20 cellular contexts compared by ENCODE assay signal in genomic region chr3:188365184-188365583, GRCh38.
DNase-seq lines count a peak whose midpoint lies in the region; ATAC-seq, FAIRE-seq and TF ChIP-seq lines count a peak whose summit lies in the region.
"Had no signal": no experiment of that assay in that cellular context is flagged by ENCODE, and none has a peak within 500 bp of the region (broad histone marks: within the 10 kb centered on the region; RNA-seq: fewer than 3 reads in every experiment).

No MANE protein-coding gene starts in this region.

- H3K9ac ChIP-seq in muscle layer of colon (ENCODE audit: low read length) = no peak overlapping the region

- peaks cover 44% of the 10 kb centered on the region for H3K4me1 Mint-ChIP-seq in central memory CD8-positive, alpha-beta T cell

- peak overlapping the region; percentile 44 for H3K27ac Mint-ChIP-seq in central memory CD8-positive, alpha-beta T cell (ENCODE audit: low read depth)
- H3K27ac Mint-ChIP-seq: B cell had no signal

- H3K27ac ChIP-seq in muscle layer of colon (ENCODE audit: low read depth, low read length) (peak overlapping the region; percentile 1), sigmoid colon (peak overlapping the region; percentile 24 to 73 (median 66))
- H3K27ac ChIP-seq: Peyer's patch, SK-N-MC had no signal

- H3K27me3 ChIP-seq in muscle layer of colon (ENCODE audit: control insufficient read depth in 1 of 2, insufficient read depth in 2 of 2, low read length in 2 of 2) (no peaks in the 10 kb centered on the region), sigmoid colon (no peaks in the 10 kb centered on the region)
- H3K27me3 ChIP-seq: MG63, Peyer's patch had no signal

- no peak for ATAC-seq in central memory CD8-positive, alpha-beta T cell (replicated peaks; ENCODE audit: extremely low read depth, poor library complexity, severe bottlenecking)
- ATAC-seq in GM19035 (IDR thresholded peaks at IDR 0.05; ENCODE audit: unreplicated experiment) (no peak), HG02759 (IDR thresholded peaks at IDR 0.05; ENCODE audit: unreplicated experiment) (no peak)
- ATAC-seq: Right ventricle myocardium inferior had no signal

- H3K4me3 ChIP-seq in muscle layer of colon (ENCODE audit: low read depth in 1 of 2, low read length in 2 of 2) = no peak overlapping the region
- no peak overlapping the region for H3K4me3 ChIP-seq in sigmoid colon
- H3K4me3 ChIP-seq: MG63, Peyer's patch, SK-N-MC had no signal

- no peak for TF ChIP-seq EP300 in sigmoid colon (IDR thresholded peaks at IDR 0.05)

- peaks cover 5% of the 10 kb centered on the region for H3K36me3 Mint-ChIP-seq in central memory CD8-positive, alpha-beta T cell (ENCODE audit: insufficient read depth)

- 93 to 97% methylated on average over 5 of the region's 5 CpGs for WGBS in sigmoid colon, 2 donors

- no peak for DNase-seq in H54 (ENCODE audit: insufficient read length, low spot score)
- DNase-seq in central memory CD8-positive, alpha-beta T cell (ENCODE audit: low spot score in 2 of 2) = no peak
- DNase-seq in sigmoid colon = no peak
- no peak for DNase-seq in GM19238 (ENCODE audit: insufficient read length, low spot score)
- no peak for DNase-seq in activated CD8-positive, alpha-beta memory T cell treated with anti-CD3 and anti-CD28 coated beads, Interleukin-2, amount 50 U/mL, for 48 hours
- DNase-seq: CD4-positive, alpha-beta memory T cell; HCEC 1CT; Karpas-422; MG63; NCI-H1092; NCI-H1694 treated with DMSO at 0.1 percent for 48 hours; NCI-H226; NCI-H524 treated with DMSO at 0.1 percent for 48 hours; Peyer's patch had no signal

- no peaks in the 10 kb centered on the region for H3K9me3 Mint-ChIP-seq in central memory CD8-positive, alpha-beta T cell
- H3K9me3 Mint-ChIP-seq: CD4-positive, alpha-beta memory T cell had no signal

- peak; percentile 20 for FAIRE-seq in H54 (lab: Jason Lieb, UNC)

- no peak for TF ChIP-seq POLR2A in H54 (IDR thresholded peaks at IDR 0.05; ENCODE audit: low read depth, low read length)
- no peak for TF ChIP-seq POLR2A in sigmoid colon (IDR thresholded peaks at IDR 0.05)

- TF ChIP-seq CTCF in sigmoid colon (IDR thresholded peaks at IDR 0.05) = no peak

- H3K4me3 Mint-ChIP-seq in central memory CD8-positive, alpha-beta T cell = no peak overlapping the region
- H3K4me3 Mint-ChIP-seq: B cell; CD4-positive, alpha-beta memory T cell had no signal

- H3K27me3 Mint-ChIP-seq in central memory CD8-positive, alpha-beta T cell = no peaks in the 10 kb centered on the region
- H3K27me3 Mint-ChIP-seq: B cell; CD4-positive, alpha-beta memory T cell had no signal

- intact Hi-C loops in sigmoid colon (cut with DNase I) = no loop called here

- no peaks in the 10 kb centered on the region for H3K36me3 ChIP-seq in muscle layer of colon (ENCODE audit: insufficient read depth, low read length)
- H3K36me3 ChIP-seq in sigmoid colon = no peaks in the 10 kb centered on the region
- H3K36me3 ChIP-seq: MG63, Peyer's patch had no signal

- no peaks in the 10 kb centered on the region for H3K9me3 ChIP-seq in muscle layer of colon (ENCODE audit: low read length)
- no peaks in the 10 kb centered on the region for H3K9me3 ChIP-seq in sigmoid colon
- H3K9me3 ChIP-seq: MG63, Peyer's patch had no signal

- H3K4me1 ChIP-seq in muscle layer of colon (ENCODE audit: insufficient read depth, low read length) = peaks cover 46% of the 10 kb centered on the region
- peaks cover 0 to 84% (median 65%) of the 10 kb centered on the region in 4 donors for H3K4me1 ChIP-seq in sigmoid colon
